In the genomic region with DNA sequence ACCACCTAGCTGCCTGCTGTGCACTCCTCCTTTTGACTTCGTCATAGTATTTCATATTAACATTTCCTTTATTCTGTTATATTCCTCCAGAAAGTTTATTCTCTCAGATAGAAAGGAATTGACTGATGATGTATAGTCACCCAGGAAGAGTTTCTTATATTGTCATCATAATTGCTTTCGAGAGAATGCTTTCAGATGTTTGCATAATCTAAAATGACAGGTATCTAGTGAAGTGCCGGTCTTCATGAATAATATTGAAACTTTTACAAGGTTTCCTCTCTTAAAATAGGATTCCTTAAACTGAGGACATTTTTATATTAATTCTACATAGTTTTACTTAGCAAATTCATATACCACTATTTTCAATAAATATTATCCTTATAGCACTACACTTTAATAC, we compare ENCODE assay signal across 13 cellular contexts. TPM values are rescaled to one million over a fixed set of nuclear protein-coding genes. Genes with fewer than 3 reads are reported as not detected.
DNase-seq lines count a peak whose midpoint lies in the region; ATAC-seq, FAIRE-seq and TF ChIP-seq lines count a peak whose summit lies in the region.
"Had no signal": no experiment of that assay in that cellular context is flagged by ENCODE, and none has a peak within 500 bp of the region (broad histone marks: within the 10 kb centered on the region; RNA-seq: fewer than 3 reads in every experiment).

No MANE protein-coding gene starts in this region.

- no peak overlapping the region for H3K27ac ChIP-seq in CD4-positive, alpha-beta memory T cell (ENCODE audit: low read depth, low read length)
- no peak overlapping the region for H3K27ac ChIP-seq in right cardiac atrium (ENCODE audit: low read length)
- H3K27ac ChIP-seq: VCaP had no signal

- no peaks in the 10 kb centered on the region for H3K27me3 Mint-ChIP-seq in CD4-positive, alpha-beta memory T cell
- H3K27me3 Mint-ChIP-seq in mesothelial cell of epicardium (ENCODE audit: low read depth): no peaks in the 10 kb centered on the region

- no peaks in the 10 kb centered on the region for H3K9me3 ChIP-seq in CD4-positive, alpha-beta memory T cell (ENCODE audit: control insufficient read depth in 1 of 2, low read length in 2 of 2)
- no peaks in the 10 kb centered on the region for H3K9me3 ChIP-seq in right cardiac atrium (ENCODE audit: control insufficient read depth, low read length)

- H3K27ac Mint-ChIP-seq in CD4-positive, alpha-beta memory T cell: peak overlapping the region in 4 of 7 donors; percentile 16 to 49 (median 35)
- no peak overlapping the region for H3K27ac Mint-ChIP-seq in mesothelial cell of epicardium

- no peaks in the 10 kb centered on the region for H3K36me3 ChIP-seq in CD4-positive, alpha-beta memory T cell (ENCODE audit: insufficient read depth, low read length)

- TF ChIP-seq CTCF in mesothelial cell of epicardium (IDR thresholded peaks at IDR 0.05; ENCODE audit: unreplicated experiment): no peak

- H3K36me3 Mint-ChIP-seq in CD4-positive, alpha-beta memory T cell: peaks cover 36 to 51% of the 10 kb centered on the region in 2 donors
- H3K36me3 Mint-ChIP-seq in mesothelial cell of epicardium: peaks cover 32% of the 10 kb centered on the region

- WGBS in right cardiac atrium: 82% methylated on average over 3 of the region's 3 CpGs

- H3K4me3 Mint-ChIP-seq in CD4-positive, alpha-beta memory T cell: no peak overlapping the region
- H3K4me3 Mint-ChIP-seq in mesothelial cell of epicardium: no peak overlapping the region

- TF ChIP-seq POLR2A in H54 (IDR thresholded peaks at IDR 0.05; ENCODE audit: low read depth, low read length): no peak

- peaks cover 34 to 54% (median 47%) of the 10 kb centered on the region in 4 donors for H3K4me1 Mint-ChIP-seq in CD4-positive, alpha-beta memory T cell
- peaks cover 8% of the 10 kb centered on the region for H3K4me1 Mint-ChIP-seq in mesothelial cell of epicardium

- H3K4me1 ChIP-seq in CD4-positive, alpha-beta memory T cell (ENCODE audit: insufficient read depth, low read length): peaks cover 15% of the 10 kb centered on the region
- H3K4me1 ChIP-seq in right cardiac atrium (ENCODE audit: control insufficient read depth, insufficient read depth, low read length): peaks cover 6% of the 10 kb centered on the region

- POLR2A ChIA-PET in CD4-positive, alpha-beta memory T cell (lab: Charles Lee; ENCODE audit: partially characterized antibody): no interaction called here

- H3K9me3 Mint-ChIP-seq in CD4-positive, alpha-beta memory T cell: peaks cover 0 to 2% (median 0%) of the 10 kb centered on the region in 8 donors
- H3K9me3 Mint-ChIP-seq in mesothelial cell of epicardium: no peaks in the 10 kb centered on the region

- no peak for DNase-seq in CD4-positive, alpha-beta memory T cell
- no peak for DNase-seq in right cardiac atrium
- DNase-seq in mesothelial cell of epicardium (ENCODE audit: low spot score in 2 of 2, unreplicated experiment in 2 of 2): no peak
- DNase-seq in H54 (ENCODE audit: insufficient read length, low spot score): no peak
- DNase-seq in SIG-M5 treated with dmso at 0.1 percent for 504 hours (lab: John Stamatoyannopoulos, UW; ENCODE audit: unreplicated experiment): no peak
- DNase-seq: activated effector memory CD4-positive, alpha-beta T cell treated with anti-CD3 and anti-CD28 coated beads, Interleukin-2, amount 50 U/mL, for 16 hours; NCI-H1048; NCI-H526; SHP77 treated with DMSO at 0.1 percent for 48 hours had no signal

- peak; percentile 39 for ATAC-seq in GM19324 (IDR thresholded peaks at IDR 0.05; ENCODE audit: low FRiP score, unreplicated experiment)
- ATAC-seq in HG02610 (IDR thresholded peaks at IDR 0.05; ENCODE audit: unreplicated experiment): peak; percentile 71
- ATAC-seq in HG03558 (IDR thresholded peaks at IDR 0.05; ENCODE audit: extremely low read depth, unreplicated experiment): peak; percentile 64
- no peak for ATAC-seq in right cardiac atrium

- no peak overlapping the region for H3K4me3 ChIP-seq in CD4-positive, alpha-beta memory T cell (ENCODE audit: low read length in 2 of 2)
- no peak overlapping the region for H3K4me3 ChIP-seq in right cardiac atrium (ENCODE audit: low read length)

- CTCF ChIA-PET in CD4-positive, alpha-beta memory T cell (lab: Charles Lee; ENCODE audit: partially characterized antibody): no interaction called here

- intact Hi-C loops in CD4-positive, alpha-beta memory T cell (cut with micrococcal nuclease): no loop called here
- intact Hi-C loops in right cardiac atrium (cut with DNase I): no loop called here

- FAIRE-seq in H54 (lab: Jason Lieb, UNC): no peak

- no peaks in the 10 kb centered on the region for H3K27me3 ChIP-seq in CD4-positive, alpha-beta memory T cell (ENCODE audit: insufficient read depth, low read length)
- no peaks in the 10 kb centered on the region for H3K27me3 ChIP-seq in right cardiac atrium (ENCODE audit: control insufficient read depth, insufficient read depth)

RNA-seq across cellular contexts. Expression of a gene that starts 10.1 kb away (rescaled TPM):
- 10 to 100 TPM; 34.5 to 36.8 TPM for total RNA-seq in CD4-positive, alpha-beta memory T cell
- 10 to 100 TPM; 16.1 to 25.9 TPM for polyA plus RNA-seq in CD4-positive, alpha-beta memory T cell
- total RNA-seq in right cardiac atrium: 10 to 100 TPM; 13.8 to 37.1 (median 20.9) TPM
- 7.3 TPM for polyA plus RNA-seq in right cardiac atrium
- total RNA-seq in mesothelial cell of epicardium: 75.4 to 87.6 TPM (median 78.2 TPM) in 3 replicates

Comparison
In these comparisons a context has a peak if more than half of its experiments do, and no peak if none do; other contexts are left out.
1. ATAC-seq: peak in GM19324 (single experiment), HG02610 (single experiment) and HG03558 (single experiment); none in right cardiac atrium (0 of 2).